In the genomic region with DNA sequence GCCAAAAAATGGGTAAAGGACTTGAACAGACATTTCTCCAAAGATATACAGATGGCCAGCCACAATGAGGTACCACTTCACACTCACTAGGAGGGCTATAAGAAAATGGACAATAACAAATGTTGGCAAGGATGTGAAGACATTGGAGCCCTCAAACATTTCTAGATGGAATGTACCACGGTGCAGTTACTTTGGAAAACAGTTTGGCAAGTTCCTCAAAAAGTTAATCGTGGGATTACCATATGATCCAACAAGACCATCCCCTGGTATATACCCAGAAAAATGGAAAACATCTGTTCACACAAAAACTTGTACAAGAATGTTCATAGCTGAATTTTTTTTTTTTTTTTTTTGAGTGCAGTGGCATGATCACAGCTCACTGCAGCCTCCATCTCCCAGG, we compare ENCODE assay signal across 22 cellular contexts. TPM values are rescaled to one million over a fixed set of nuclear protein-coding genes. Genes with fewer than 3 reads are reported as not detected.
"Had no signal": no experiment of that assay in that cellular context is flagged by ENCODE, and none has a peak within 500 bp of the region (broad histone marks: within the 10 kb centered on the region; RNA-seq: fewer than 3 reads in every experiment).

No MANE protein-coding gene starts in this region.

- H3K4me1 ChIP-seq: body of pancreas had no signal

- H3K36me3 Mint-ChIP-seq: activated CD4-positive, alpha-beta memory T cell treated with anti-CD3 and anti-CD28 coated beads for 36 hours had no signal

- H3K27me3 ChIP-seq: body of pancreas, sigmoid colon, upper lobe of left lung had no signal

- H3K9me3 Mint-ChIP-seq: activated CD4-positive, alpha-beta memory T cell treated with anti-CD3 and anti-CD28 coated beads for 36 hours; activated naive CD8-positive, alpha-beta T cell treated with anti-CD3 and anti-CD28 coated beads, Interleukin-2, amount 50 U/mL, for 24 hours; neural crest cell had no signal

- H3K27ac ChIP-seq: body of pancreas, cardiac muscle cell, lower lobe of right lung, upper lobe of left lung had no signal

- H3K9me3 ChIP-seq: body of pancreas, lower lobe of right lung, sigmoid colon, thoracic aorta, upper lobe of left lung had no signal

- H3K27me3 Mint-ChIP-seq: naive B cell had no signal

- H3K27ac Mint-ChIP-seq: activated CD4-positive, alpha-beta memory T cell treated with anti-CD3 and anti-CD28 coated beads for 36 hours; activated CD8-positive, alpha-beta memory T cell treated with anti-CD3 and anti-CD28 coated beads, Interleukin-2, amount 10 ng/mL, durations not matched to agents 7 days and 5 days; activated naive CD8-positive, alpha-beta T cell treated with anti-CD3 and anti-CD28 coated beads, Interleukin-2, amount 50 U/mL, for 24 hours; naive B cell; progenitor cell of endocrine pancreas had no signal

- H3K4me1 Mint-ChIP-seq: neural crest cell had no signal

- H3K36me3 ChIP-seq: cardiac muscle cell, lower lobe of right lung, sigmoid colon, thoracic aorta, upper lobe of left lung had no signal

- H3K4me3 ChIP-seq: body of pancreas, cardiac muscle cell, lower lobe of right lung, upper lobe of left lung had no signal

- DNase-seq: activated CD4-positive, alpha-beta memory T cell treated with anti-CD3 and anti-CD28 coated beads for 36 hours; activated CD4-positive, alpha-beta T cell treated with anti-CD3 and anti-CD28 coated beads for 48 hours; activated CD8-positive, alpha-beta memory T cell treated with anti-CD3 and anti-CD28 coated beads, Interleukin-2, amount 10 ng/mL, durations not matched to agents 7 days and 5 days; activated effector memory CD4-positive, alpha-beta T cell treated with anti-CD3 and anti-CD28 coated beads, Interleukin-2, amount 50 U/mL, for 16 hours; activated naive CD4-positive, alpha-beta T cell treated with anti-CD3 and anti-CD28 coated beads, Interleukin-2, amount 50 U/mL, for 16 hours; activated naive CD8-positive, alpha-beta T cell treated with anti-CD3 and anti-CD28 coated beads, Interleukin-2, amount 50 U/mL, for 24 hours; activated T-cell treated with anti-CD3 and anti-CD28 coated beads for 4 hours; body of pancreas; erythroblast; lower lobe of right lung; naive B cell; retina; sigmoid colon; stimulated activated CD4-positive, alpha-beta T cell treated with anti-CD3 and anti-CD28 coated beads, Interleukin-2, amount 100 ng/mL, for 48 hours; stimulated activated CD8-positive, alpha-beta memory T cell treated with anti-CD3 and anti-CD28 coated beads, Interleukin-4, amount 100 ng/mL, for 48 hours; stimulated activated naive CD4-positive, alpha-beta T cell; upper lobe of left lung had no signal

- H3K4me3 Mint-ChIP-seq: activated CD4-positive, alpha-beta memory T cell treated with anti-CD3 and anti-CD28 coated beads for 36 hours; activated CD8-positive, alpha-beta memory T cell treated with anti-CD3 and anti-CD28 coated beads, Interleukin-2, amount 10 ng/mL, durations not matched to agents 7 days and 5 days; activated naive CD8-positive, alpha-beta T cell treated with anti-CD3 and anti-CD28 coated beads, Interleukin-2, amount 50 U/mL, for 24 hours; neural crest cell had no signal

- ATAC-seq: activated CD8-positive, alpha-beta memory T cell treated with anti-CD3 and anti-CD28 coated beads, Interleukin-2, amount 10 ng/mL, durations not matched to agents 7 days and 5 days; activated naive CD8-positive, alpha-beta T cell treated with anti-CD3 and anti-CD28 coated beads, Interleukin-2, amount 50 U/mL, for 24 hours; body of pancreas; left lobe of liver; lower lobe of right lung had no signal

RNA-seq across cellular contexts. Expression of gene HRH1, which starts 15.9 kb away (rescaled TPM):
- total RNA-seq: cardiac muscle cell, neural crest cell, progenitor cell of endocrine pancreas had no signal
